In the genomic region with DNA sequence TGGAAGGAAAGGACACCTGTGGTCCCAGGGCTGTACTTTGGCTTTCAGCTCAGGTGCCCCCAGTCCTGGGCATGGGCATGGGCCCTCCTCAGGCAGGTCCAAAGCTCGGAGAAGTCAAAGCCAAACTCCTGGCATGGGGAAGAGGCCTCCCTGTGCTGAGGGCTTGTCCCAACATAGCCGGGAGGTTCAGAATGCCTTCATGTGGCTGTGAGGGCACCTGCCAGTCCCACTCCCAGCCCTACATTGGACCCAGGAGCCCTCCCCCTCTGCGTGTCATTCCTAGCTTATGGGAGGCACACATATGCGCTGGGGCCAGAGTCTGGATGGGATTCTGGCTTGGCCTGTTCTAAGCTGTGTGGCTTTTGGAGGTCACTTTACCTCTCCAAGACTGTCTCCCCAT, we compare ENCODE assay signal across 9 cellular contexts. TPM values are rescaled to one million over a fixed set of nuclear protein-coding genes. Genes with fewer than 3 reads are reported as not detected.
"Had no signal": no experiment of that assay in that cellular context is flagged by ENCODE, and none has a peak within 500 bp of the region (broad histone marks: within the 10 kb centered on the region; RNA-seq: fewer than 3 reads in every experiment).

No MANE protein-coding gene starts in this region.

- H3K4me3 ChIP-seq: GM23248 had no signal

- H3K27ac ChIP-seq: GM23248, HL-60 had no signal

- H3K9me3 Mint-ChIP-seq: IgD-negative memory B cell had no signal

- DNase-seq: GM23248, GOT3, H7, HCEC 1CT, KBM-7 had no signal

- H2AFZ ChIP-seq: GM23248 had no signal

- H3K9ac ChIP-seq: GM23248 had no signal

- H3K27ac Mint-ChIP-seq: IgD-negative memory B cell had no signal

RNA-seq across cellular contexts. Expression of a gene that starts 1.0 kb away (rescaled TPM):
- total RNA-seq: H4, HT1080 had no signal
